8 cellular contexts compared by ENCODE assay signal in the genomic region with DNA sequence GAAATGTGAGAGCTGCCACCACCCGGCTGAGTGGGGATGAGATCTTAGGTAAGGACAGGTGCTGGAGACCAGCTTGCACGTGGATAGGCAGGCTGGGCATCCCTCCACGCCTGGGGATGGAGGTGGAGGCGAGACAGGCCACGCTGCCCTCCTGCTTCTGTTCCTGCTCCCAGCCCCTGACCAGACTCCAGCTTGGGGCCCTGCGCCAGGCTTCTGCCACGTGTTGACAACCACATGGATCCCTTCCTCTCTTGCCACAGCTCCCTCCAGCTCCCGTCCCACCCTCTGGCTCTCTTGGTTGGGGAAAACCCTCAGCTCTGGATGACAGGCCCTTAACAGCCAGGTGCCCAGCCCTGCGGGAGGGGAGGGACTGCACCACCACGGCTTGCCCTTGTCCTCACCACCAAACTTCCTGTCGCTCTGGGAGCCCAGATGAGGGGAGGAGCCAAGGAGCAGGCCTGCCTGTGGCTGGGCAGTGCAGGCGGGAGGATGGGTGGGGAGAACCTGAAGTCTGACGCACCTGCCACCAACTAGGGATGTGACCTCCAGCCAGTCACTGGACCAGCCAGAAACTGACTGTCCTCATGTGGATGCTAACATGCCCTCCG. TPM values are rescaled to one million over a fixed set of nuclear protein-coding genes. Genes with fewer than 3 reads are reported as not detected.
DNase-seq lines count a peak whose midpoint lies in the region; ATAC-seq, FAIRE-seq and TF ChIP-seq lines count a peak whose summit lies in the region.

No MANE protein-coding gene starts in this region.

- no peak for TF ChIP-seq CTCF in lower lobe of right lung (IDR thresholded peaks at IDR 0.05)

- peaks cover 14% of the 10 kb centered on the region for H3K27me3 ChIP-seq in lower lobe of right lung (ENCODE audit: low read depth)

- DNase-seq in GM12891 (ENCODE audit: insufficient read length, low spot score): peak; percentile 14
- DNase-seq in NCI-H2029 (lab: John Stamatoyannopoulos, UW): peak; percentile 93
- DNase-seq in activated T-cell treated with anti-CD3 and anti-CD28 coated beads for 48 hours (ENCODE audit: low read depth): peak; percentile 42
- peak; percentile 58 for DNase-seq in lower lobe of right lung
- no peak for DNase-seq in SW 1271 (lab: John Stamatoyannopoulos, UW)

- no peaks in the 10 kb centered on the region for H3K36me3 ChIP-seq in lower lobe of right lung

- no peak overlapping the region for H3K27ac ChIP-seq in lower lobe of right lung

- H3K9me3 ChIP-seq in lower lobe of right lung: no peaks in the 10 kb centered on the region

- ATAC-seq in lower lobe of right lung (peak; percentile 33 to 62), HG02852 (IDR thresholded peaks at IDR 0.05; ENCODE audit: unreplicated experiment) (no peak), HG03196 (IDR thresholded peaks at IDR 0.05; ENCODE audit: unreplicated experiment) (no peak), GM21360 (IDR thresholded peaks at IDR 0.05; ENCODE audit: unreplicated experiment) (no peak)

- intact Hi-C loops in lower lobe of right lung (cut with DNase I): no loop called here

- H3K4me3 ChIP-seq in lower lobe of right lung: no peak overlapping the region

- peak; percentile 9 for FAIRE-seq in GM12891 (lab: Jason Lieb, UNC)

- no peak for TF ChIP-seq POLR2A in GM12891 (IDR thresholded peaks at IDR 0.05; ENCODE audit: low read depth, low read length)

- H3K4me1 ChIP-seq in lower lobe of right lung: peaks cover 13% of the 10 kb centered on the region

TF ChIP-seq in GM12891, 5 proteins besides CTCF, POLR2A, EP300 and RAD21:
- no peak for TF ChIP-seq POU2F2 (IDR thresholded peaks at IDR 0.05; ENCODE audit: low read depth, low read length)
- no peak for TF ChIP-seq SPI1 (IDR thresholded peaks at IDR 0.05; ENCODE audit: low read depth, low read length)
- TF ChIP-seq POLR2AphosphoS5 (IDR thresholded peaks at IDR 0.05; ENCODE audit: low read depth, low read length): no peak
- TF ChIP-seq PAX5 (IDR thresholded peaks at IDR 0.05; ENCODE audit: insufficient read depth, low read length, severe bottlenecking): no peak
- no peak for TF ChIP-seq TAF1 (IDR thresholded peaks at IDR 0.05; ENCODE audit: low read depth, low read length)

RNA-seq across cellular contexts. Expression of a gene that starts 36.0 kb away (rescaled TPM):
- polyA plus RNA-seq in GM12891 (2012; ENCODE audit: low read depth, missing spikeins): 0.09 TPM
- 2.4 TPM for total RNA-seq in lower lobe of right lung

RNA-seq across cellular contexts. Expression of a gene that starts 48.7 kb away (rescaled TPM):
- 0.04 TPM for polyA plus RNA-seq in GM12891 (2012; ENCODE audit: low read depth, missing spikeins)
- 15.1 TPM for total RNA-seq in lower lobe of right lung

Comparison
In these comparisons a context has a peak if more than half of its experiments do, and no peak if none do; other contexts are left out.
1. DNase-seq: peak in GM12891 (single experiment), NCI-H2029 (single experiment), activated T-cell treated with anti-CD3 and anti-CD28 coated beads for 48 hours (single experiment) and lower lobe of right lung (single experiment); none in SW 1271 (0 of 2).
2. ATAC-seq: peak in lower lobe of right lung (2 of 2); none in HG02852 (single experiment), HG03196 (single experiment) and GM21360 (single experiment).